Comparison of ENCODE assay signal across 1 cellular context in the genomic region with DNA sequence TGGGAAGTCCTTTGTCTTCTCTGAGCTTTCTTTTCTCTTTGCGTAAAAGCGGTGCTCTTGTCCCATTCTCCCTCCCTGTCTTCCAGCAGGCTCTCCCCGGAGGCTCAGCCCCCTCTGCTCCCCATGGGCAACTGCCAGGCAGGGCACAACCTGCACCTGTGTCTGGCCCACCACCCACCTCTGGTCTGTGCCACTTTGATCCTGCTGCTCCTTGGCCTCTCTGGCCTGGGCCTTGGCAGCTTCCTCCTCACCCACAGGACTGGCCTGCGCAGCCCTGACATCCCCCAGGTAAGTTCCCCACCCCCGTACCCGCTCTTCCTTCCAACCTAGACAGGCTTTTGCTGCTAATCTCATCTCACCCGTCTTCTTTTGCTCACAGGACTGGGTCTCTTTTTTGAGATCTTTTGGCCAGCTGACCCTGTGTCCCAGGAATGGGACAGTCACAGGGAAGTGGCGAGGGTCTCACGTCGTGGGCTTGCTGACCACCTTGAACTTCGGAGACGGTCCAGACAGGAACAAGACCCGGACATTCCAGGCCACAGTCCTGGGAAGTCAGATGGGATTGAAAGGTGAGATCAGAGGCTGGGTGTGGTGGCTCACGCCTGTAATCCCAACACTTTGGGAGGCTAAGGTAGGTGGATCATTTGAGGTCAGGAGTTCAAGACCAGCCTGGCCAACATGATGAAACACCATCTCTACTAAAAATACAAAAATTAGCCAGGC.
TF ChIP-seq lines count a peak whose summit lies in the region.

No MANE protein-coding gene starts in this region.

TF ChIP-seq in K562, 482 proteins besides CTCF, POLR2A, EP300 and RAD21:
- no peak for TF ChIP-seq BRCA1 (IDR thresholded peaks at IDR 0.05)
- TF ChIP-seq BRCA1 (CRISPR knock-in tag; IDR thresholded peaks at IDR 0.05) = no peak
- peak; percentile 2 for TF ChIP-seq ZFP36 (IDR thresholded peaks at IDR 0.05; ENCODE audit: low read depth, low read length, partially characterized antibody)
- no peak for TF ChIP-seq CXXC5 (CRISPR knock-in tag; IDR thresholded peaks at IDR 0.05)
- TF ChIP-seq ZFP1 (CRISPR knock-in tag; IDR thresholded peaks at IDR 0.05) = no peak
TF ChIP-seq in K562: peak in this region for 1.
